8 cellular contexts compared by ENCODE assay signal in genomic region chr6:149648148-149649145, GRCh38. TPM values are rescaled to one million over a fixed set of nuclear protein-coding genes. Genes with fewer than 3 reads are reported as not detected.
DNase-seq lines count a peak whose midpoint lies in the region; ATAC-seq and TF ChIP-seq lines count a peak whose summit lies in the region.

KATNA1 (minus strand) TSS chr6:149648714; CDS start chr6:149638547, 10,167 bp downstream.

- TF ChIP-seq CTCF in GM10248 (IDR thresholded peaks at IDR 0.05; ENCODE audit: control extremely low read depth, extremely low read depth, low read depth, missing control alignments), result peak; percentile 13
- no peak for TF ChIP-seq CTCF in suprapubic skin (IDR thresholded peaks at IDR 0.05)

- H3K36me3 ChIP-seq in suprapubic skin, result no peaks in the 10 kb centered on the region

- peak; percentile 98 for DNase-seq in GM10248 (ENCODE audit: extremely low spot score)
- peak; percentile 63 for DNase-seq in NCI-H1048 (lab: John Stamatoyannopoulos, UW)
- DNase-seq in glomerular endothelial cell (ENCODE audit: extremely low read depth, low read depth, low spot score), result no peak
- peak; percentile 73 for DNase-seq in occipital lobe (lab: John Stamatoyannopoulos, UW)
- peak; percentile 90 to 91 for DNase-seq in suprapubic skin (ENCODE audit: low spot score in 2 of 2)

- H3K9me3 Mint-ChIP-seq in activated naive CD4-positive, alpha-beta T cell treated with anti-CD3 and anti-CD28 coated beads, Interleukin-2, amount 50 U/mL, for 24 hours, result no peaks in the 10 kb centered on the region

- TF ChIP-seq EP300 in suprapubic skin (IDR thresholded peaks at IDR 0.05), result no peak

- ATAC-seq in HG02588 (IDR thresholded peaks at IDR 0.05; ENCODE audit: unreplicated experiment) (peak; percentile 90), SK-N-SH treated with all-trans-retinoic acid at 6 μM for 48 hours (peak; percentile 93)

- TF ChIP-seq POLR2A in suprapubic skin (IDR thresholded peaks at IDR 0.05), result peak in 1 of 2 donors; percentile 69

- peaks cover under 1% of the 10 kb centered on the region for H3K36me3 Mint-ChIP-seq in activated naive CD4-positive, alpha-beta T cell treated with anti-CD3 and anti-CD28 coated beads, Interleukin-2, amount 50 U/mL, for 24 hours

- peaks cover 28% of the 10 kb centered on the region for H3K4me1 ChIP-seq in suprapubic skin

- peak within 1 kb of the TSS; percentile 93 for H3K4me3 Mint-ChIP-seq in activated naive CD4-positive, alpha-beta T cell treated with anti-CD3 and anti-CD28 coated beads, Interleukin-2, amount 50 U/mL, for 24 hours

- peaks cover 31% of the 10 kb centered on the region for H3K4me1 Mint-ChIP-seq in activated naive CD4-positive, alpha-beta T cell treated with anti-CD3 and anti-CD28 coated beads, Interleukin-2, amount 50 U/mL, for 24 hours

- H3K27ac Mint-ChIP-seq in activated naive CD4-positive, alpha-beta T cell treated with anti-CD3 and anti-CD28 coated beads, Interleukin-2, amount 50 U/mL, for 24 hours, result peak within 1 kb of the TSS; percentile 90

- H3K27me3 Mint-ChIP-seq in activated naive CD4-positive, alpha-beta T cell treated with anti-CD3 and anti-CD28 coated beads, Interleukin-2, amount 50 U/mL, for 24 hours, result no peaks in the 10 kb centered on the region

- POLR2A ChIA-PET in GM10248 (lab: Yijun Ruan, JAX), result interaction anchor here (0.5 kb wide), 1 partner anchor 56 kb away, joined by 5 read pairs; no protein-coding TSS in a partner anchor

- no peaks in the 10 kb centered on the region for H3K27me3 ChIP-seq in suprapubic skin

- CTCF ChIA-PET in GM10248 (lab: Yijun Ruan, JAX), result interaction anchor here (1.7 kb wide), 1 partner anchor 16 kb away, joined by 4 read pairs; no protein-coding TSS in a partner anchor

- peak within 1 kb of the TSS; percentile 86 for H3K4me3 ChIP-seq in suprapubic skin

- peak within 1 kb of the TSS; percentile 76 for H3K27ac ChIP-seq in suprapubic skin

- H3K9me3 ChIP-seq in suprapubic skin, result no peaks in the 10 kb centered on the region

- WGBS in suprapubic skin, result under 1% methylated on average over 21 of the region's 69 CpGs

TF ChIP-seq in SK-N-SH treated with all-trans-retinoic acid at 6 μM for 48 hours, 23 proteins besides CTCF, POLR2A, EP300 and RAD21:
- TF ChIP-seq PATZ1 (CRISPR knock-in tag; IDR thresholded peaks at IDR 0.05; ENCODE audit: borderline replicate concordance), result no peak
- TF ChIP-seq TCF4 (CRISPR knock-in tag; IDR thresholded peaks at IDR 0.05; ENCODE audit: borderline replicate concordance), result no peak
- TF ChIP-seq TSHZ2 (CRISPR knock-in tag; IDR thresholded peaks at IDR 0.05), result no peak
- no peak for TF ChIP-seq ZFP3 (CRISPR knock-in tag; IDR thresholded peaks at IDR 0.05)
- TF ChIP-seq RARB (CRISPR knock-in tag; IDR thresholded peaks at IDR 0.05), result no peak
- TF ChIP-seq BACH2 (CRISPR knock-in tag; IDR thresholded peaks at IDR 0.05; ENCODE audit: borderline replicate concordance), result no peak

RNA-seq across cellular contexts. Expression of gene KATNA1, which starts in this region (rescaled TPM):
- total RNA-seq in glomerular endothelial cell (16.1 and 18.8 TPM in 2 replicates), occipital lobe (28.5 TPM), suprapubic skin (10 to 100 TPM; 11.7 to 34.4 (median 16.7) TPM)
